Comparison of ENCODE assay signal across 10 cellular contexts in genomic region chr17:38727661-38728220, GRCh38.
DNase-seq lines count a peak whose midpoint lies in the region; ATAC-seq, FAIRE-seq and TF ChIP-seq lines count a peak whose summit lies in the region.
"Had no signal": no experiment of that assay in that cellular context is flagged by ENCODE, and none has a peak within 500 bp of the region (broad histone marks: within the 10 kb centered on the region; RNA-seq: fewer than 3 reads in every experiment).

No MANE protein-coding gene starts in this region.

- TF ChIP-seq CTCF in HEK293 (tag by site-specific recombination; IDR thresholded peaks at IDR 0.05), result no peak
- no peak for TF ChIP-seq CTCF in epithelial cell of esophagus (IDR thresholded peaks at IDR 0.05; ENCODE audit: insufficient read depth, low read depth, low read length, missing control alignments)

- H3K4me1 ChIP-seq in HEK293 (ENCODE audit: control insufficient read depth, insufficient read depth, low read length), result peaks cover 5% of the 10 kb centered on the region

- TF ChIP-seq POLR2A in H54 (IDR thresholded peaks at IDR 0.05; ENCODE audit: low read depth, low read length), result no peak

- no peak for FAIRE-seq in H54 (lab: Jason Lieb, UNC)
- FAIRE-seq: islet of Langerhans had no signal

- CTCF ChIA-PET in HEK293 (lab: Yijun Ruan, JAX), result interaction anchor here (0.6 to 2.8 kb wide), 8 partner anchors 9 to 426 kb away, joined by 3 to 14 read pairs (median 3); no protein-coding TSS in a partner anchor

- no peak overlapping the region for H3K27ac ChIP-seq in HEK293 (ENCODE audit: extremely low read depth, low read depth, low read length)

- POLR2A ChIA-PET in HEK293 (lab: Yijun Ruan, JAX), result interaction anchor here (0.6 to 3.5 kb wide), 7 partner anchors 9 to 67 kb away, joined by 3 to 23 read pairs (median 4); partner anchors contain the start of gene PSMB3

- peaks cover 6 to 34% of the 10 kb centered on the region in 2 experiments for H3K36me3 ChIP-seq in HEK293 (ENCODE audit: control insufficient read depth in 2 of 2, insufficient read depth in 1 of 2, low read length in 2 of 2)

- H3K4me3 ChIP-seq in HEK293 (ENCODE audit: low read depth, low read length) (no peak overlapping the region), epithelial cell of esophagus (ENCODE audit: low read length) (no peak overlapping the region)
- H3K4me3 ChIP-seq: prostate gland had no signal

- DNase-seq in activated CD8-positive, alpha-beta memory T cell treated with anti-CD3 and anti-CD28 coated beads for 4 hours (ENCODE audit: low read depth in 2 of 2), result peak; percentile 65 to 76
- DNase-seq in epithelial cell of esophagus (ENCODE audit: low read depth), result peak; percentile 29
- peak; percentile 61 to 79 for DNase-seq in stimulated activated CD8-positive, alpha-beta memory T cell treated with anti-CD3 and anti-CD28 coated beads, Interleukin-15, amount 100 ng/mL, for 4 hours (ENCODE audit: low read depth in 2 of 2)
- DNase-seq in H54 (ENCODE audit: insufficient read length, low spot score), result no peak
- DNase-seq in hepatic stellate cell (ENCODE audit: low spot score), result no peak
- DNase-seq in COLO668 (lab: John Stamatoyannopoulos, UW; ENCODE audit: unreplicated experiment), result no peak

- H3K9me3 ChIP-seq in HEK293 (ENCODE audit: control insufficient read depth, insufficient read depth, low read depth, low read length), result no peaks in the 10 kb centered on the region
- H3K9me3 ChIP-seq: prostate gland had no signal

- no peak for ATAC-seq in GM21737 (IDR thresholded peaks at IDR 0.05; ENCODE audit: unreplicated experiment)

TF ChIP-seq in HEK293, 187 proteins besides CTCF, POLR2A, EP300 and RAD21:
- TF ChIP-seq ZFHX2 (tag by site-specific recombination; conservative IDR thresholded peaks at IDR 0.05), result 0 out of 2 replicates have a peak, but pooled peaks have one; percentile 21
- TF ChIP-seq ZNF121 (tag by site-specific recombination; IDR thresholded peaks at IDR 0.05), result no peak
TF ChIP-seq in HEK293: peak in this region for 1.

Comparison
In these comparisons a context has a peak if more than half of its experiments do, and no peak if none do; other contexts are left out.
1. DNase-seq: peak in activated CD8-positive, alpha-beta memory T cell treated with anti-CD3 and anti-CD28 coated beads for 4 hours (2 of 2), epithelial cell of esophagus (single experiment) and stimulated activated CD8-positive, alpha-beta memory T cell treated with anti-CD3 and anti-CD28 coated beads, Interleukin-15, amount 100 ng/mL, for 4 hours (2 of 2); none in H54 (single experiment), hepatic stellate cell (single experiment) and COLO668 (single experiment).